8 cellular contexts compared by ENCODE assay signal in genomic region chr2:152717242-152718046, GRCh38. TPM values are rescaled to one million over a fixed set of nuclear protein-coding genes. Genes with fewer than 3 reads are reported as not detected.
DNase-seq lines count a peak whose midpoint lies in the region; ATAC-seq, FAIRE-seq and TF ChIP-seq lines count a peak whose summit lies in the region.

Gene PRPF40A, minus strand, starts transcription at chr2:152717461. Its CDS starts 22 bp downstream, at chr2:152717439.

- H2AFZ ChIP-seq in mammary epithelial cell (ENCODE audit: low read depth, low read length), result peak within 1 kb of the TSS; percentile 97

- no peak for TF ChIP-seq CTCF in WERI-Rb-1 (IDR thresholded peaks at IDR 0.05; ENCODE audit: low read depth, low read length)
- no peak for TF ChIP-seq CTCF in mammary epithelial cell (conservative IDR thresholded peaks at IDR 0.05 in 1 of 2, IDR thresholded peaks at IDR 0.05 in 1 of 2; ENCODE audit: extremely low read depth in 1 of 2, insufficient read depth in 1 of 2, low read depth in 1 of 2, low read length in 2 of 2)

- in situ Hi-C loops in ACHN (cut with HindIII; ENCODE audit: low pct_ligation_motif_present, low pct_unique_long_range_greater_than_20kb, low sequenced_read_pairs), result no loop called here
- in situ Hi-C loops in mammary epithelial cell (cut with MboI; ENCODE audit: low sequenced_read_pairs in 2 of 2), result no loop called here

- H3K79me2 ChIP-seq in mammary epithelial cell (ENCODE audit: insufficient read depth, low read length), result peaks cover 82% of the 10 kb centered on the region

- H3K4me3 ChIP-seq in WERI-Rb-1 (ENCODE audit: low read depth, low read length), result peak within 1 kb of the TSS; percentile 100
- H3K4me3 ChIP-seq in mammary epithelial cell (replicated peaks in 1 of 3; ENCODE audit: insufficient read depth in 1 of 3, low read depth in 2 of 3, low read length in 3 of 3), result peak within 1 kb of the TSS; percentile 89 to 97 (median 91)
- H3K4me3 ChIP-seq in iPS-20b (ENCODE audit: low read length), result peak within 1 kb of the TSS; percentile 100
- H3K4me3 ChIP-seq in small intestine (ENCODE audit: low read depth in 1 of 2, low read length in 2 of 2), result peak within 1 kb of the TSS; percentile 53 to 83

- WGBS in mammary epithelial cell (ENCODE audit: low coverage, missing lambda C conversion rate), result 2% methylated on average over 9 of the region's 68 CpGs
- whole genome bisulfite sequencing in small intestine, 3 donors, result 0 to 1% (median 0%) methylated on average over 60 to 68 of the region's 68 CpGs

- peaks cover 2% of the 10 kb centered on the region for H4K20me1 ChIP-seq in mammary epithelial cell (ENCODE audit: insufficient read depth, low read length)

- no TSS peak for BruUV-seq in mammary epithelial cell (replicated peaks; lab: Mats Ljungman, UMichigan)

- peak within 1 kb of the TSS; percentile 90 for H3K4me2 ChIP-seq in mammary epithelial cell (ENCODE audit: insufficient read depth, low read depth, low read length)

- H3K27ac ChIP-seq in WERI-Rb-1, result peak within 1 kb of the TSS; percentile 100
- H3K27ac ChIP-seq in mammary epithelial cell (ENCODE audit: insufficient read depth, low read depth, low read length), result peak within 1 kb of the TSS; percentile 91
- peak within 1 kb of the TSS; percentile 99 for H3K27ac ChIP-seq in iPS-20b (ENCODE audit: low read length)
- peak within 1 kb of the TSS; percentile 99 to 100 for H3K27ac ChIP-seq in small intestine (ENCODE audit: low read depth in 1 of 2, low read length in 1 of 2)

- dilution Hi-C loops in mammary epithelial cell (cut with HindIII; ENCODE audit: low sequenced_read_pairs), result no loop called here

- H3K36me3 ChIP-seq in WERI-Rb-1 (peaks cover 52% of the 10 kb centered on the region), mammary epithelial cell (ENCODE audit: insufficient read depth, low read length) (peaks cover 8% of the 10 kb centered on the region), iPS-20b (ENCODE audit: insufficient read depth, low read depth, low read length) (peaks cover 55% of the 10 kb centered on the region), small intestine (ENCODE audit: control insufficient read depth in 2 of 2, insufficient read depth in 2 of 2, low read length in 2 of 2) (peaks cover 0 to 3% of the 10 kb centered on the region in 2 donors)

- H3K9ac ChIP-seq in mammary epithelial cell (ENCODE audit: insufficient read depth, low read length), result peak within 1 kb of the TSS; percentile 96
- H3K9ac ChIP-seq in iPS-20b (ENCODE audit: low read depth, low read length), result peak within 1 kb of the TSS; percentile 100

- H3K4me1 ChIP-seq in mammary epithelial cell (ENCODE audit: insufficient read depth, low read length) (peaks cover 14% of the 10 kb centered on the region), iPS-20b (ENCODE audit: insufficient read depth, low read length) (peaks cover 15% of the 10 kb centered on the region), small intestine (ENCODE audit: control insufficient read depth in 2 of 2, insufficient read depth in 1 of 2, low read depth in 1 of 2, low read length in 1 of 2) (peaks cover 3% of the 10 kb centered on the region in 2 donors)

- DNase-seq in ACHN (peak; percentile 98), NCI-H2227 (lab: John Stamatoyannopoulos, UW; ENCODE audit: unreplicated experiment) (peak; percentile 100), WERI-Rb-1 (peak; percentile 99), mammary epithelial cell (peak; percentile 97), small intestine (peak; percentile 98)

- ATAC-seq in GM18873 (IDR thresholded peaks at IDR 0.05; ENCODE audit: low FRiP score, unreplicated experiment) (peak; percentile 79), HG03139 (IDR thresholded peaks at IDR 0.05; ENCODE audit: unreplicated experiment) (peak; percentile 64)

- H3K27me3 ChIP-seq in WERI-Rb-1 (ENCODE audit: insufficient read depth, low read depth, severe bottlenecking), result no peaks in the 10 kb centered on the region
- no peaks in the 10 kb centered on the region for H3K27me3 ChIP-seq in mammary epithelial cell (ENCODE audit: insufficient read depth, low read length)
- no peaks in the 10 kb centered on the region for H3K27me3 ChIP-seq in iPS-20b (ENCODE audit: insufficient read depth, low read length)
- H3K27me3 ChIP-seq in small intestine (ENCODE audit: control insufficient read depth in 2 of 2, insufficient read depth in 2 of 2, low read length in 2 of 2), result no peaks in the 10 kb centered on the region

- CTCF ChIA-PET in mammary epithelial cell (lab: Charles Lee; ENCODE audit: low non-redundant PET), result interaction anchor here (0.6 kb wide), 1 partner anchor 22 kb away, joined by 3 read pairs; no protein-coding TSS in a partner anchor

- H3K9me3 ChIP-seq in WERI-Rb-1 (ENCODE audit: severe bottlenecking), result no peaks in the 10 kb centered on the region
- no peaks in the 10 kb centered on the region for H3K9me3 ChIP-seq in mammary epithelial cell (replicated peaks; ENCODE audit: insufficient read depth, low read length)
- no peaks in the 10 kb centered on the region for H3K9me3 ChIP-seq in iPS-20b (ENCODE audit: insufficient read depth, low read depth, low read length)
- H3K9me3 ChIP-seq in small intestine (ENCODE audit: control insufficient read depth, low read depth), result no peaks in the 10 kb centered on the region

- no peak for FAIRE-seq in small intestine (lab: Jason Lieb, UNC)

- intact Hi-C loops in mammary epithelial cell (cut with micrococcal nuclease), result loop anchor here (1.0 to 10.0 kb wide), 2 partner anchors 293 to 541 kb away; no protein-coding TSS in a partner anchor

RNA-seq across cellular contexts. Expression of gene PRPF40A, which starts in this region (rescaled TPM):
- 100 to 1,000 TPM; 126 to 133 TPM for total RNA-seq in mammary epithelial cell
- polyA plus RNA-seq in mammary epithelial cell (78.8 TPM), small intestine (10 to 100 TPM; 26.4 to 45.9 (median 41.1) TPM)
- polyA minus RNA-seq in mammary epithelial cell, result 91.4 TPM

Comparison
In these comparisons a context has a peak if more than half of its experiments do, and no peak if none do; other contexts are left out.
1. Peak in every context shown above with its lines: DNase-seq, ATAC-seq, H3K4me3 ChIP-seq and H3K27ac ChIP-seq.